In genomic region chr4:78645853-78646757, GRCh38 we compare ENCODE assay signal across 8 cellular contexts.
DNase-seq lines count a peak whose midpoint lies in the region; ATAC-seq and TF ChIP-seq lines count a peak whose summit lies in the region.

No MANE protein-coding gene starts in this region.

- TF ChIP-seq CTCF in AG04450 (IDR thresholded peaks at IDR 0.05; ENCODE audit: low read depth, low read length) (no peak), HFF-Myc (IDR thresholded peaks at IDR 0.05; ENCODE audit: low read depth, low read length, missing control alignments) (no peak), fibroblast of pulmonary artery (IDR thresholded peaks at IDR 0.05; ENCODE audit: low read length, missing control alignments) (no peak), omental fat pad (IDR thresholded peaks at IDR 0.05) (no peak)

- peak; percentile 85 for DNase-seq in AG04450 (ENCODE audit: low read depth, low spot score)
- peak; percentile 93 for DNase-seq in HFF-Myc (ENCODE audit: extremely low read depth, low read depth)
- DNase-seq in SK-MEL-5 (ENCODE audit: low read depth, low spot score), result peak; percentile 13
- peak; percentile 97 for DNase-seq in fibroblast of pulmonary artery (ENCODE audit: low read depth)
- DNase-seq in omental fat pad (ENCODE audit: low spot score), result peak; percentile 35
- DNase-seq in stimulated activated CD4-positive, alpha-beta T cell treated with anti-CD3 and anti-CD28 coated beads, Interleukin-12 subunit alpha, Interleukin-12 subunit beta, amount 100 ng/mL, for 4 hours, result no peak

- H3K4me3 ChIP-seq in AG04450 (ENCODE audit: low read depth, low read length) (peak overlapping the region; percentile 46), HFF-Myc (replicated peaks; ENCODE audit: low read depth, low read length) (peak overlapping the region; percentile 34), fibroblast of pulmonary artery (replicated peaks; ENCODE audit: low read depth, low read length) (peak overlapping the region; percentile 31)

- POLR2A ChIA-PET in AG04450 (lab: Yijun Ruan, JAX), result interaction anchor here (0.6 to 1.5 kb wide), 7 partner anchors 16 to 131 kb away, joined by 3 to 6 read pairs (median 3); no protein-coding TSS in a partner anchor

- no peaks in the 10 kb centered on the region for H3K9me3 ChIP-seq in AG04450 (ENCODE audit: control insufficient read depth, insufficient read depth, low read length)

- peak overlapping the region; percentile 97 for H3K27ac ChIP-seq in AG04450 (ENCODE audit: low read depth, low read length)

- in situ Hi-C loops in SK-MEL-5 (cut with HindIII; ENCODE audit: low pct_unique_long_range_greater_than_20kb, low sequenced_read_pairs), result no loop called here

- no peaks in the 10 kb centered on the region for H3K27me3 ChIP-seq in AG04450 (ENCODE audit: control insufficient read depth, insufficient read depth, low read length)

- peak; percentile 83 for ATAC-seq in omental fat pad (ENCODE audit: low FRiP score)
- no peak for ATAC-seq in GM21526 (IDR thresholded peaks at IDR 0.05; ENCODE audit: low FRiP score, unreplicated experiment)
- no peak for ATAC-seq in GM21367 (IDR thresholded peaks at IDR 0.05; ENCODE audit: unreplicated experiment)

- CTCF ChIA-PET in AG04450 (lab: Charles Lee), result interaction anchor here (1.0 to 2.9 kb wide), 12 partner anchors 14 to 292 kb away, joined by 3 to 46 read pairs (median 7); no protein-coding TSS in a partner anchor
